Comparison of ENCODE assay signal across 9 cellular contexts in genomic region chr17:48626470-48627241, GRCh38. TPM values are rescaled to one million over a fixed set of nuclear protein-coding genes. Genes with fewer than 3 reads are reported as not detected.
DNase-seq lines count a peak whose midpoint lies in the region; ATAC-seq, FAIRE-seq and TF ChIP-seq lines count a peak whose summit lies in the region.
"Had no signal": no experiment of that assay in that cellular context is flagged by ENCODE, and none has a peak within 500 bp of the region (broad histone marks: within the 10 kb centered on the region; RNA-seq: fewer than 3 reads in every experiment).

No MANE protein-coding gene starts in this region.

- peak; percentile 83 to 84 for ATAC-seq in natural killer cell treated with Interleukin-12 subunit alpha and Interleukin-12 subunit beta and Interleukin-15 and Interleukin-18, amount 100 ng/mL, for 72 hours
- ATAC-seq in GM21786 (IDR thresholded peaks at IDR 0.05; ENCODE audit: unreplicated experiment), result no peak
- no peak for ATAC-seq in GM19463 (IDR thresholded peaks at IDR 0.05; ENCODE audit: unreplicated experiment)
- no peak for ATAC-seq in HG02678 (IDR thresholded peaks at IDR 0.05; ENCODE audit: unreplicated experiment)

- no peak for DNase-seq in GM06990 (ENCODE audit: extremely low read depth, insufficient read length)
- DNase-seq in NCI-H345 treated with DMSO at 0.1 percent for 48 hours (lab: John Stamatoyannopoulos, UW; ENCODE audit: unreplicated experiment), result peak; percentile 18
- DNase-seq in natural killer cell treated with Interleukin-12 subunit alpha and Interleukin-12 subunit beta and Interleukin-15 and Interleukin-18, amount 100 ng/mL, for 72 hours (ENCODE audit: low spot score), result peak; percentile 76
- DNase-seq in GM12891 (ENCODE audit: insufficient read length, low spot score), result no peak

- TF ChIP-seq CTCF in GM06990 (IDR thresholded peaks at IDR 0.05; ENCODE audit: insufficient read depth, low read length, poor library complexity, severe bottlenecking), result no peak

- H3K36me3 Mint-ChIP-seq in activated naive CD4-positive, alpha-beta T cell treated with anti-CD3 and anti-CD28 coated beads, Interleukin-2, amount 50 U/mL, for 24 hours, result no peaks in the 10 kb centered on the region
- no peaks in the 10 kb centered on the region for H3K36me3 Mint-ChIP-seq in natural killer cell treated with Interleukin-12 subunit alpha and Interleukin-12 subunit beta and Interleukin-15 and Interleukin-18, amount 100 ng/mL, for 72 hours

- H3K9me3 Mint-ChIP-seq in activated naive CD4-positive, alpha-beta T cell treated with anti-CD3 and anti-CD28 coated beads, Interleukin-2, amount 50 U/mL, for 24 hours, result no peaks in the 10 kb centered on the region
- no peaks in the 10 kb centered on the region for H3K9me3 Mint-ChIP-seq in natural killer cell treated with Interleukin-12 subunit alpha and Interleukin-12 subunit beta and Interleukin-15 and Interleukin-18, amount 100 ng/mL, for 72 hours

- H3K4me1 Mint-ChIP-seq in activated naive CD4-positive, alpha-beta T cell treated with anti-CD3 and anti-CD28 coated beads, Interleukin-2, amount 50 U/mL, for 24 hours, result peaks cover 22% of the 10 kb centered on the region
- H3K4me1 Mint-ChIP-seq in natural killer cell treated with Interleukin-12 subunit alpha and Interleukin-12 subunit beta and Interleukin-15 and Interleukin-18, amount 100 ng/mL, for 72 hours (ENCODE audit: low read depth in 2 of 2), result peaks cover 15 to 20% of the 10 kb centered on the region in 2 donors

- H3K27me3 Mint-ChIP-seq in activated naive CD4-positive, alpha-beta T cell treated with anti-CD3 and anti-CD28 coated beads, Interleukin-2, amount 50 U/mL, for 24 hours, result peaks cover 58% of the 10 kb centered on the region
- H3K27me3 Mint-ChIP-seq in natural killer cell treated with Interleukin-12 subunit alpha and Interleukin-12 subunit beta and Interleukin-15 and Interleukin-18, amount 100 ng/mL, for 72 hours, result peaks cover 65 to 83% of the 10 kb centered on the region in 2 donors

- H3K27ac Mint-ChIP-seq in activated naive CD4-positive, alpha-beta T cell treated with anti-CD3 and anti-CD28 coated beads, Interleukin-2, amount 50 U/mL, for 24 hours, result peak overlapping the region; percentile 92
- H3K27ac Mint-ChIP-seq in natural killer cell treated with Interleukin-12 subunit alpha and Interleukin-12 subunit beta and Interleukin-15 and Interleukin-18, amount 100 ng/mL, for 72 hours, result peak overlapping the region in 1 of 2 donors; percentile 78

- no peaks in the 10 kb centered on the region for H3K36me3 ChIP-seq in GM06990 (ENCODE audit: control insufficient read depth, insufficient read depth, low read length)

- no peak for TF ChIP-seq POLR2A in GM12891 (IDR thresholded peaks at IDR 0.05; ENCODE audit: low read depth, low read length)

- no peak for FAIRE-seq in GM12891 (lab: Jason Lieb, UNC)

- H3K4me3 ChIP-seq in GM06990 (replicated peaks; ENCODE audit: low read depth, low read length), result peak overlapping the region; percentile 10

- peaks cover 6% of the 10 kb centered on the region for H3K27me3 ChIP-seq in GM06990 (replicated peaks; ENCODE audit: control insufficient read depth, insufficient read depth, low read length)

- peak overlapping the region; percentile 88 for H3K4me3 Mint-ChIP-seq in activated naive CD4-positive, alpha-beta T cell treated with anti-CD3 and anti-CD28 coated beads, Interleukin-2, amount 50 U/mL, for 24 hours
- H3K4me3 Mint-ChIP-seq in natural killer cell treated with Interleukin-12 subunit alpha and Interleukin-12 subunit beta and Interleukin-15 and Interleukin-18, amount 100 ng/mL, for 72 hours, result peak overlapping the region; percentile 94

TF ChIP-seq in GM12891, 5 proteins besides CTCF, POLR2A, EP300 and RAD21:
- no peak for TF ChIP-seq TAF1 (IDR thresholded peaks at IDR 0.05; ENCODE audit: low read depth, low read length)
- no peak for TF ChIP-seq SPI1 (IDR thresholded peaks at IDR 0.05; ENCODE audit: low read depth, low read length)
- no peak for TF ChIP-seq POU2F2 (IDR thresholded peaks at IDR 0.05; ENCODE audit: low read depth, low read length)
- TF ChIP-seq POLR2AphosphoS5 (IDR thresholded peaks at IDR 0.05; ENCODE audit: low read depth, low read length), result no peak
- TF ChIP-seq PAX5 (IDR thresholded peaks at IDR 0.05; ENCODE audit: insufficient read depth, low read length, severe bottlenecking), result no peak

RNA-seq across cellular contexts. Expression of gene HOXB9, which starts 0.5 kb away (rescaled TPM):
- total RNA-seq in natural killer cell treated with Interleukin-12 subunit alpha and Interleukin-12 subunit beta and Interleukin-15 and Interleukin-18, amount 100 ng/mL, for 72 hours, result 1 to 10 TPM in 1 of 2 donors, under 1 TPM in 1; 0.78 to 2.7 TPM
- polyA plus RNA-seq in GM12891 (2012; ENCODE audit: low read depth, missing spikeins), result 0.14 TPM
- total RNA-seq: fibroblast of lung had no signal
- polyA plus RNA-seq: fibroblast of lung had no signal

RNA-seq across cellular contexts. Expression of gene HOXB8, which starts 11.6 kb away (rescaled TPM):
- not detected for total RNA-seq in natural killer cell treated with Interleukin-12 subunit alpha and Interleukin-12 subunit beta and Interleukin-15 and Interleukin-18, amount 100 ng/mL, for 72 hours
- polyA plus RNA-seq in GM12891 (2012; ENCODE audit: low read depth, missing spikeins), result not detected

RNA-seq across cellular contexts. Expression of gene HOXB7, which starts 15.8 kb away (rescaled TPM):
- total RNA-seq in natural killer cell treated with Interleukin-12 subunit alpha and Interleukin-12 subunit beta and Interleukin-15 and Interleukin-18, amount 100 ng/mL, for 72 hours, result 1 to 10 TPM; 1.1 to 2.7 TPM
- polyA plus RNA-seq in GM12891 (2012; ENCODE audit: low read depth, missing spikeins), result 2.3 TPM

RNA-seq across cellular contexts. Expression of gene HOXB6, which starts 21.9 kb away (rescaled TPM):
- total RNA-seq in natural killer cell treated with Interleukin-12 subunit alpha and Interleukin-12 subunit beta and Interleukin-15 and Interleukin-18, amount 100 ng/mL, for 72 hours, result 1 to 10 TPM; 1.9 to 2.2 TPM
- polyA plus RNA-seq in GM12891 (2012; ENCODE audit: low read depth, missing spikeins), result 0.12 TPM

RNA-seq across cellular contexts. Expression of gene HOXB5, which starts 33.1 kb away (rescaled TPM):
- under 1 TPM in 1 of 2 donors, not detected in 1; 0.70 TPM for total RNA-seq in natural killer cell treated with Interleukin-12 subunit alpha and Interleukin-12 subunit beta and Interleukin-15 and Interleukin-18, amount 100 ng/mL, for 72 hours
- polyA plus RNA-seq in GM12891 (2012; ENCODE audit: low read depth, missing spikeins), result not detected

Comparison
In these comparisons a context has a peak if more than half of its experiments do, and no peak if none do; other contexts are left out.
1. DNase-seq: peak in NCI-H345 treated with DMSO at 0.1 percent for 48 hours (single experiment) and natural killer cell treated with Interleukin-12 subunit alpha and Interleukin-12 subunit beta and Interleukin-15 and Interleukin-18, amount 100 ng/mL, for 72 hours (single experiment); none in GM06990 (single experiment) and GM12891 (single experiment).
2. ATAC-seq: peak in natural killer cell treated with Interleukin-12 subunit alpha and Interleukin-12 subunit beta and Interleukin-15 and Interleukin-18, amount 100 ng/mL, for 72 hours (2 of 2); none in GM21786 (single experiment), GM19463 (single experiment) and HG02678 (single experiment).